ENCODE assay signal across 1 cellular context in the genomic region with DNA sequence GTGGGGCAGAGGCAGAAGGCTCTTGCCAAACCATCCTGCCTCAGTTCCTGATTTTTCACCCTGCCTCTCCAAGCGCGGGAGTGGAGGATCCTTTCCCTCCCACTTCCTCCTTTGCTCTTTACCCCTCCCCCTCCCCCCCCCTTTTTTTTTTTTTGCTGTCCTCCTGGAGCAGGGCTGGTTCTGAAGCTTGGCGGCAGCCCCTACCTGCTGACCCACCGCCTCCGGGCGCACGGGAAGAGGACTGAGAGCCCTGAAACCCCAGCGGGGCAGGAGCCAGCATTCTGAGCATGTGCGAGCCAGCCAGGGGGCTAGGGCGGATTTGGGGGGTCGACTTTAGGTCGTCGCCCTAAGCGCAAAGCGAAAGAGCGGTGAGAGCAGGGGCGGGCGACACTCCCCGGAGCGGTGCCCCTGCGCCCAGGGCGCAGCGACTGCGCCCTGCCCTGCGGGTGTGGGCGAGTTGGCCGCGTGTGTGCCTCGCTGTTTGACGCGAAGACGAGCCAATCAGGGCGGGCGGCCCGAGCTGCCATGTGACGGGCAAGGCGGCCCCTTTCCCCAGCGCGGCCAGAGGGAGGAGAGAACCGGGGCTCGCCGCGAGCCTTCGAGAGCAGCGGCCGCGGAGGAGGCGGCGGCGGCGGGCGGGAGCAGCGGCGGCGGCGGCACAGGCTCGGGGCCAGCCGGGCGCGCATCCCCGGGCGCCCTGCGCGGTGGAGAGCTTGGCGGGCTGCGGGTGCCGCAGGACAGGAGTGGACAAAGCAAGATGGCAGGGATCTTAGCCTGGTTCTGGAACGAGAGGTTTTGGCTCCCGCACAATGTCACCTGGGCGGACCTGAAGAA.
TF ChIP-seq lines count a peak whose summit lies in the region.

A gene with protein sequence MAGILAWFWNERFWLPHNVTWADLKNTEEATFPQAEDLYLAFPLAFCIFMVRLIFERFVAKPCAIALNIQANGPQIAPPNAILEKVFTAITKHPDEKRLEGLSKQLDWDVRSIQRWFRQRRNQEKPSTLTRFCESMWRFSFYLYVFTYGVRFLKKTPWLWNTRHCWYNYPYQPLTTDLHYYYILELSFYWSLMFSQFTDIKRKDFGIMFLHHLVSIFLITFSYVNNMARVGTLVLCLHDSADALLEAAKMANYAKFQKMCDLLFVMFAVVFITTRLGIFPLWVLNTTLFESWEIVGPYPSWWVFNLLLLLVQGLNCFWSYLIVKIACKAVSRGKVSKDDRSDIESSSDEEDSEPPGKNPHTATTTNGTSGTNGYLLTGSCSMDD (plus strand): TSS at position 581 of the 834 bp plus-strand sequence. CDS start 177 bp downstream, at position 758.

TF ChIP-seq in GM12878, 131 proteins besides CTCF, POLR2A, EP300 and RAD21 (continued from another document and continues in another):
- TF ChIP-seq PBX3 (IDR thresholded peaks at IDR 0.05; ENCODE audit: insufficient replicate concordance, low read depth, low read length) (peak; percentile 95), SKIL (IDR thresholded peaks at IDR 0.05; ENCODE audit: low read depth, poor library complexity, severe bottlenecking) (no peak), DPF2 (IDR thresholded peaks at IDR 0.05) (peak; percentile 82), KLF5 (IDR thresholded peaks at IDR 0.05; ENCODE audit: partially characterized antibody) (peak; percentile 60), YY1 (IDR thresholded peaks at IDR 0.05; ENCODE audit: low read depth, low read length) (peak; percentile 19; the same call in 1 of the 2 replicates), USF2 (IDR thresholded peaks at IDR 0.05; ENCODE audit: borderline replicate concordance, low read depth, low read length) (peak; percentile 69), IKZF1 (conservative IDR thresholded peaks at IDR 0.05) (peak; percentile 18; the same call in 1 of the 2 replicates), WRNIP1 (IDR thresholded peaks at IDR 0.05; ENCODE audit: borderline replicate concordance, low read depth, low read length) (no peak), IRF5 (IDR thresholded peaks at IDR 0.05; ENCODE audit: borderline replicate concordance) (no peak), USF1 (IDR thresholded peaks at IDR 0.05; ENCODE audit: borderline replicate concordance, extremely low read length, insufficient read depth, low read depth, low read length) (peak; percentile 91), BHLHE40 (IDR thresholded peaks at IDR 0.05; ENCODE audit: borderline replicate concordance in 1 of 2, low read depth in 2 of 2, low read length in 1 of 2) (peak; percentile 57 to 87; a peak in 3 of 4 replicates), ZBTB11 (CRISPR knock-in tag; IDR thresholded peaks at IDR 0.05) (0 out of 2 replicates have a peak, but pooled peaks have one; percentile 3), NR2F1 (conservative IDR thresholded peaks at IDR 0.05) (0 out of 2 replicates have a peak, but pooled peaks have one; percentile 32), CHD1 (IDR thresholded peaks at IDR 0.05; ENCODE audit: low read depth, low read length) (0 out of 2 replicates have a peak, but pooled peaks have one; percentile 46), SPI1 (IDR thresholded peaks at IDR 0.05; ENCODE audit: borderline replicate concordance, insufficient read depth, low read depth, low read length) (peak; percentile 63), SREBF1 (IDR thresholded peaks at IDR 0.05; ENCODE audit: low read length) (no peak), CHD2 (IDR thresholded peaks at IDR 0.05; ENCODE audit: borderline replicate concordance, low read depth, low read length) (peak; percentile 70), EZH2 (IDR thresholded peaks at IDR 0.05; ENCODE audit: borderline replicate concordance, control insufficient read depth, low read depth, low read length) (no peak), ATF7 (IDR thresholded peaks at IDR 0.05; ENCODE audit: low read depth) (no peak), LARP7 (IDR thresholded peaks at IDR 0.05) (peak; percentile 68), CREB1 (IDR thresholded peaks at IDR 0.05; ENCODE audit: low read depth) (peak; percentile 77; the same call in 1 of the 2 replicates), E2F4 (IDR thresholded peaks at IDR 0.05; ENCODE audit: low read depth, low read length) (0 out of 2 replicates have a peak, but pooled peaks have one; percentile 42), MXI1 (IDR thresholded peaks at IDR 0.05; ENCODE audit: low read depth, low read length) (0 out of 2 replicates have a peak, but pooled peaks have one; percentile 33), MAX (IDR thresholded peaks at IDR 0.05; ENCODE audit: low read depth, low read length) (peak; percentile 93), NBN (IDR thresholded peaks at IDR 0.05) (no peak), ZNF622 (IDR thresholded peaks at IDR 0.05) (no peak), SP1 (IDR thresholded peaks at IDR 0.05; ENCODE audit: low read depth, low read length) (peak; percentile 85)
- TF ChIP-seq, protein P1, sequence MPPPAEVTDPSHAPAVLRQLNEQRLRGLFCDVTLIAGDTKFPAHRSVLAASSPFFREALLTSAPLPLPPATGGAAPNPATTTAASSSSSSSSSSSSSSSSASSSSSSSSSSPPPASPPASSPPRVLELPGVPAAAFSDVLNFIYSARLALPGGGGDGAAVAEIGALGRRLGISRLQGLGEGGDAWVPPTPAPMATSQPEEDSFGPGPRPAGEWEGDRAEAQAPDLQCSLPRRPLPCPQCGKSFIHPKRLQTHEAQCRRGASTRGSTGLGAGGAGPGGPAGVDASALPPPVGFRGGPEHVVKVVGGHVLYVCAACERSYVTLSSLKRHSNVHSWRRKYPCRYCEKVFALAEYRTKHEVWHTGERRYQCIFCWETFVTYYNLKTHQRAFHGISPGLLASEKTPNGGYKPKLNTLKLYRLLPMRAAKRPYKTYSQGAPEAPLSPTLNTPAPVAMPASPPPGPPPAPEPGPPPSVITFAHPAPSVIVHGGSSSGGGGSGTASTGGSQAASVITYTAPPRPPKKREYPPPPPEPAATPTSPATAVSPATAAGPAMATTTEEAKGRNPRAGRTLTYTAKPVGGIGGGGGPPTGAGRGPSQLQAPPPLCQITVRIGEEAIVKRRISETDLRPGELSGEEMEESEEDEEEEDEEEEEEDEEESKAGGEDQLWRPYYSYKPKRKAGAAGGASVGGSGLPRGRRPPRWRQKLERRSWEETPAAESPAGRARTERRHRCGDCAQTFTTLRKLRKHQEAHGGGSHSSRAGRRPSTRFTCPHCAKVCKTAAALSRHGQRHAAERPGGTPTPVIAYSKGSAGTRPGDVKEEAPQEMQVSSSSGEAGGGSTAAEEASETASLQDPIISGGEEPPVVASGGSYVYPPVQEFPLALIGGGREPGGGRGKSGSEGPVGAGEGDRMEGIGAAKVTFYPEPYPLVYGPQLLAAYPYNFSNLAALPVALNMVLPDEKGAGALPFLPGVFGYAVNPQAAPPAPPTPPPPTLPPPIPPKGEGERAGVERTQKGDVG (CRISPR knock-in tag; IDR thresholded peaks at IDR 0.05): no peak
- TF ChIP-seq, protein P2, sequence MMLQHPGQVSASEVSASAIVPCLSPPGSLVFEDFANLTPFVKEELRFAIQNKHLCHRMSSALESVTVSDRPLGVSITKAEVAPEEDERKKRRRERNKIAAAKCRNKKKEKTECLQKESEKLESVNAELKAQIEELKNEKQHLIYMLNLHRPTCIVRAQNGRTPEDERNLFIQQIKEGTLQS (IDR thresholded peaks at IDR 0.05; ENCODE audit: borderline replicate concordance, extremely low read depth, low read depth, low read length): 0 out of 2 replicates have a peak, but pooled peaks have one; percentile 48
- TF ChIP-seq, protein P3, sequence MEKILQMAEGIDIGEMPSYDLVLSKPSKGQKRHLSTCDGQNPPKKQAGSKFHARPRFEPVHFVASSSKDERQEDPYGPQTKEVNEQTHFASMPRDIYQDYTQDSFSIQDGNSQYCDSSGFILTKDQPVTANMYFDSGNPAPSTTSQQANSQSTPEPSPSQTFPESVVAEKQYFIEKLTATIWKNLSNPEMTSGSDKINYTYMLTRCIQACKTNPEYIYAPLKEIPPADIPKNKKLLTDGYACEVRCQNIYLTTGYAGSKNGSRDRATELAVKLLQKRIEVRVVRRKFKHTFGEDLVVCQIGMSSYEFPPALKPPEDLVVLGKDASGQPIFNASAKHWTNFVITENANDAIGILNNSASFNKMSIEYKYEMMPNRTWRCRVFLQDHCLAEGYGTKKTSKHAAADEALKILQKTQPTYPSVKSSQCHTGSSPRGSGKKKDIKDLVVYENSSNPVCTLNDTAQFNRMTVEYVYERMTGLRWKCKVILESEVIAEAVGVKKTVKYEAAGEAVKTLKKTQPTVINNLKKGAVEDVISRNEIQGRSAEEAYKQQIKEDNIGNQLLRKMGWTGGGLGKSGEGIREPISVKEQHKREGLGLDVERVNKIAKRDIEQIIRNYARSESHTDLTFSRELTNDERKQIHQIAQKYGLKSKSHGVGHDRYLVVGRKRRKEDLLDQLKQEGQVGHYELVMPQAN (conservative IDR thresholded peaks at IDR 0.05): peak; percentile 46; the same call in 1 of the 2 replicates
